ENCODE assay signal across 1 cellular context in genomic region chr4:86999244-86999643, GRCh38.
TF ChIP-seq lines count a peak whose summit lies in the region.

No MANE protein-coding gene starts in this region.

TF ChIP-seq in K562, 482 proteins besides CTCF, POLR2A, EP300 and RAD21 (continued from another document):
- no peak for TF ChIP-seq SP1 (CRISPR knock-in tag; IDR thresholded peaks at IDR 0.05)
- no peak for TF ChIP-seq IRF1 (CRISPR knock-in tag; IDR thresholded peaks at IDR 0.05; ENCODE audit: borderline replicate concordance)
- no peak for TF ChIP-seq ZNF785 (CRISPR knock-in tag; IDR thresholded peaks at IDR 0.05)
- TF ChIP-seq NKRF (IDR thresholded peaks at IDR 0.05; ENCODE audit: borderline replicate concordance) = no peak
- TF ChIP-seq LCOR (CRISPR knock-in tag; IDR thresholded peaks at IDR 0.05) = no peak
- no peak for TF ChIP-seq JUNB (CRISPR knock-in tag; conservative IDR thresholded peaks at IDR 0.05)
- TF ChIP-seq MNT (conservative IDR thresholded peaks at IDR 0.05) = no peak
- TF ChIP-seq ZNF644 (tag; IDR thresholded peaks at IDR 0.05; ENCODE audit: low read depth) = no peak
- TF ChIP-seq ZNF143 (CRISPR knock-in tag; IDR thresholded peaks at IDR 0.05) = no peak
- no peak for TF ChIP-seq TRIM24 (IDR thresholded peaks at IDR 0.05)
- TF ChIP-seq HDGF (IDR thresholded peaks at IDR 0.05) = no peak
- no peak for TF ChIP-seq MEF2A (IDR thresholded peaks at IDR 0.05; ENCODE audit: control insufficient read depth, low read depth, low read length)
- no peak for TF ChIP-seq TBL1XR1 (IDR thresholded peaks at IDR 0.05; ENCODE audit: low read length in 2 of 2)
